Comparison of ENCODE assay signal across 9 cellular contexts in the genomic region with DNA sequence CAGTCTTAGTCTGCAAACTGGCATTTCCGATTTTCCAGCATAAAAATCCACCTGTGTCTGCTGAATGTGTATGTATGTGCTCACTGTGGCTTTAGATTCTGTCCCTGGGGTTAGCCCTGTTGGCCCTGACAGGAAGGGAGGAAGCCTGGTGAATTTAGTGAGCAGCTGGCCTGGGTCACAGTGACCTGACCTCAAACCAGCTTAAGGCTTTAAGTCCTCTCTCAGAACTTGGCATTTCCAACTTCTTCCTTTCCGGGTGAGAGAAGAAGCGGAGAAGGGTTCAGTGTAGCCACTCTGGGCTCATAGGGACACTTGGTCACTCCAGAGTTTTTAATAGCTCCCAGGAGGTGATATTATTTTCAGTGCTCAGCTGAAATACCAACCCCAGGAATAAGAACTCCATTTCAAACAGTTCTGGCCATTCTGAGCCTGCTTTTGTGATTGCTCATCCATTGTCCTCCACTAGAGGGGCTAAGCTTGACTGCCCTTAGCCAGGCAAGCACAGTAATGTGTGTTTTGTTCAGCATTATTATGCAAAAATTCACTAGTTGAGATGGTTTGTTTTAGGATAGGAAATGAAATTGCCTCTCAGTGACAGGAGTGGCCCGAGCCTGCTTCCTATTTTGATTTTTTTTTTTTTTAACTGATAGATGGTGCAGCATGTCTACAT. TPM values are rescaled to one million over a fixed set of nuclear protein-coding genes. Genes with fewer than 3 reads are reported as not detected.
DNase-seq lines count a peak whose midpoint lies in the region; ATAC-seq and TF ChIP-seq lines count a peak whose summit lies in the region.
"Had no signal": no experiment of that assay in that cellular context is flagged by ENCODE, and none has a peak within 500 bp of the region (broad histone marks: within the 10 kb centered on the region; RNA-seq: fewer than 3 reads in every experiment).

No MANE protein-coding gene starts in this region.

- DNase-seq in CD14-positive monocyte (ENCODE audit: low spot score) (no peak), HT-29 (ENCODE audit: low spot score) (peak; percentile 17), iris pigment epithelial cell (ENCODE audit: low read depth) (peak; percentile 69), type B pancreatic cell (ENCODE audit: extremely low spot score, unreplicated experiment) (no peak), A172 (ENCODE audit: low spot score) (no peak), activated gamma-delta T cell treated with Interleukin-2 at 50 U/mL for 16 hours (no peak)

- ATAC-seq in GM21723 (IDR thresholded peaks at IDR 0.05; ENCODE audit: unreplicated experiment): no peak

- intact Hi-C loops in CD14-positive monocyte (cut with micrococcal nuclease): no loop called here

- H3K36me3 Mint-ChIP-seq in CD14-positive monocyte (peaks cover 43 to 54% of the 10 kb centered on the region in 2 donors), type B pancreatic cell (peaks cover 24% of the 10 kb centered on the region)

- H3K4me1 Mint-ChIP-seq in CD14-positive monocyte (peaks cover 60% of the 10 kb centered on the region), type B pancreatic cell (ENCODE audit: unreplicated experiment) (peaks cover 46% of the 10 kb centered on the region)
- H3K4me1 Mint-ChIP-seq: memory B cell had no signal

- H3K4me3 Mint-ChIP-seq in CD14-positive monocyte (no peak overlapping the region), type B pancreatic cell (no peak overlapping the region)
- H3K4me3 Mint-ChIP-seq: memory B cell had no signal

- peak; percentile 39 for TF ChIP-seq CTCF in CD14-positive monocyte (IDR thresholded peaks at IDR 0.05)
- peak; percentile 71 for TF ChIP-seq CTCF in VCaP (conservative IDR thresholded peaks at IDR 0.05)
- peak; percentile 78 for TF ChIP-seq CTCF in type B pancreatic cell (conservative IDR thresholded peaks at IDR 0.05)

- H3K27me3 Mint-ChIP-seq in CD14-positive monocyte (ENCODE audit: low read depth in 3 of 3) (peaks cover 0 to 5% (median 2%) of the 10 kb centered on the region in 3 donors), type B pancreatic cell (no peaks in the 10 kb centered on the region)
- H3K27me3 Mint-ChIP-seq: memory B cell had no signal

- no peak overlapping the region for H3K27ac ChIP-seq in VCaP

- peak overlapping the region; percentile 65 to 92 (median 83) for H3K27ac Mint-ChIP-seq in CD14-positive monocyte
- peak overlapping the region; percentile 7 for H3K27ac Mint-ChIP-seq in type B pancreatic cell
- H3K27ac Mint-ChIP-seq: memory B cell had no signal

- H3K9me3 Mint-ChIP-seq in CD14-positive monocyte (no peaks in the 10 kb centered on the region), type B pancreatic cell (no peaks in the 10 kb centered on the region)
- H3K9me3 Mint-ChIP-seq: memory B cell had no signal

RNA-seq across cellular contexts. Expression of gene OLFML3, which starts 2.5 kb away (rescaled TPM):
- under 1 TPM; 0.28 to 0.37 TPM for polyA plus RNA-seq in CD14-positive monocyte
- total RNA-seq in HT-29 (2014; rRNA removed; shearing (Covaris generic)): 0.03 TPM in 1 of 2 replicates, not detected in the other
- total RNA-seq in type B pancreatic cell (ENCODE audit: low replicate concordance): 7.5 and 30.5 TPM in 2 replicates
- 26.8 and 31.2 TPM in 2 replicates for total RNA-seq in A172 (2014; rRNA removed; shearing (Covaris generic))

RNA-seq across cellular contexts. Expression of gene HIPK1, which starts 47.6 kb away (rescaled TPM):
- 10 to 100 TPM; 10.1 to 14.8 TPM for polyA plus RNA-seq in CD14-positive monocyte
- total RNA-seq in HT-29 (2014; rRNA removed; shearing (Covaris generic)): 18.9 and 19.4 TPM in 2 replicates
- total RNA-seq in type B pancreatic cell (ENCODE audit: low replicate concordance): 49.9 and 62.0 TPM in 2 replicates
- total RNA-seq in A172 (2014; rRNA removed; shearing (Covaris generic)): 12.2 and 14.7 TPM in 2 replicates

Comparison
In these comparisons a context has a peak if more than half of its experiments do, and no peak if none do; other contexts are left out.
1. DNase-seq: peak in HT-29 (single experiment) and iris pigment epithelial cell (single experiment); none in CD14-positive monocyte (single experiment), type B pancreatic cell (single experiment), A172 (single experiment) and activated gamma-delta T cell treated with Interleukin-2 at 50 U/mL for 16 hours (single experiment).
2. Peak in every context shown above with its lines, with median percentiles within 50 percentile points of each other: CTCF ChIP-seq.